ENCODE assay signal across 1 cellular context in genomic region chr19:4870025-4870700, GRCh38.
TF ChIP-seq lines count a peak whose summit lies in the region.

No MANE protein-coding gene starts in this region.

TF ChIP-seq in HepG2, 621 proteins besides CTCF, POLR2A, EP300 and RAD21 (continued from another document and continues in another):
- TF ChIP-seq ZBTB40 (IDR thresholded peaks at IDR 0.05) (no peak), ZBTB40 (CRISPR knock-in tag; IDR thresholded peaks at IDR 0.05) (peak; percentile 44; the same call in 1 of the 2 replicates), ZNF496 (CRISPR knock-in tag; IDR thresholded peaks at IDR 0.05; ENCODE audit: insufficient replicate concordance) (no peak), ZNF44 (CRISPR knock-in tag; IDR thresholded peaks at IDR 0.05) (no peak), IRX3 (CRISPR knock-in tag; IDR thresholded peaks at IDR 0.05; ENCODE audit: borderline replicate concordance, low read depth) (no peak), RERE (CRISPR knock-in tag; IDR thresholded peaks at IDR 0.05; ENCODE audit: low read depth) (0 out of 2 replicates have a peak, but pooled peaks have one; percentile 9), BCLAF1 (IDR thresholded peaks at IDR 0.05) (no peak), RCOR2 (CRISPR knock-in tag; IDR thresholded peaks at IDR 0.05) (peak; percentile 100), NBN (conservative IDR thresholded peaks at IDR 0.05) (no peak), ZNF318 (CRISPR knock-in tag; IDR thresholded peaks at IDR 0.05) (no peak), DRAP1 (CRISPR knock-in tag; IDR thresholded peaks at IDR 0.05) (peak; percentile 23; the same call in 1 of the 2 replicates), HNF4G (IDR thresholded peaks at IDR 0.05; ENCODE audit: borderline replicate concordance, low read depth, low read length) (no peak), HNF4G (CRISPR knock-in tag; IDR thresholded peaks at IDR 0.05; ENCODE audit: borderline replicate concordance, low read depth) (no peak), ZNF136 (CRISPR knock-in tag; IDR thresholded peaks at IDR 0.05; ENCODE audit: low read depth) (no peak; the same call in 1 of the 2 replicates), ZNF512B (CRISPR knock-in tag; IDR thresholded peaks at IDR 0.05; ENCODE audit: borderline replicate concordance) (peak; percentile 60; the same call in 1 of the 2 replicates)
